In genomic region chr6:64683682-64684081, GRCh38 we compare ENCODE assay signal across 18 cellular contexts.
DNase-seq lines count a peak whose midpoint lies in the region; ATAC-seq and TF ChIP-seq lines count a peak whose summit lies in the region.
"Had no signal": no experiment of that assay in that cellular context is flagged by ENCODE, and none has a peak within 500 bp of the region (broad histone marks: within the 10 kb centered on the region; RNA-seq: fewer than 3 reads in every experiment).

No MANE protein-coding gene starts in this region.

- no peaks in the 10 kb centered on the region; the same call in 1 of the 2 replicates for H3K27me3 Mint-ChIP-seq in H9 (ENCODE audit: low read depth)
- H3K27me3 Mint-ChIP-seq in activated T-cell treated with anti-CD3 and anti-CD28 coated beads, Interleukin-2, amount 50 U/mL, for 4 hours (ENCODE audit: low read depth): no peaks in the 10 kb centered on the region

- no peaks in the 10 kb centered on the region for H3K23me2 ChIP-seq in H9 (ENCODE audit: insufficient read length, low read depth, low read length, poor library complexity, severe bottlenecking)

- DNase-seq in H9 (peak; percentile 43), PC-3 (peak; percentile 30), dermis blood vessel endothelial cell (peak; percentile 30), kidney tubule cell (ENCODE audit: low spot score) (no peak), Ammon's horn (ENCODE audit: low spot score) (no peak)
- no peak for DNase-seq in activated CD4-positive, alpha-beta T cell treated with anti-CD3 and anti-CD28 coated beads, Interleukin-2, amount 50 U/mL, for 4 hours
- DNase-seq in activated T-cell treated with anti-CD3 and anti-CD28 coated beads, Interleukin-2, amount 50 U/mL, for 4 hours: no peak
- DNase-seq: activated CD4-positive, alpha-beta T cell treated with anti-CD3 and anti-CD28 coated beads, Interleukin-2, amount 50 U/mL, for 1 hour; caudate nucleus; GOT3; NCI-H1417 treated with DMSO at 0.1 percent for 48 hours; NCI-H526 treated with DMSO at 0.1 percent for 48 hours; substantia nigra had no signal

- H2BK20ac ChIP-seq in H9 (ENCODE audit: low read depth, low read length, poor library complexity, severe bottlenecking): no peak overlapping the region

- H3K4me3 ChIP-seq in PC-3 (ENCODE audit: low read length): no peak overlapping the region
- no peak overlapping the region for H3K4me3 ChIP-seq in mesodermal cell (ENCODE audit: extremely low read depth, insufficient read depth, low read length, poor library complexity, severe bottlenecking)
- H3K4me3 ChIP-seq: BLaER1 treated with 17β-estradiol and CSF1 and Interleukin-3, amounts not matched to agents 10 nM and 100 nM; esophagus muscularis mucosa; right lobe of liver had no signal

- TF ChIP-seq CTCF in H9 (conservative IDR thresholded peaks at IDR 0.05): no peak
- TF ChIP-seq CTCF in PC-3 (conservative IDR thresholded peaks at IDR 0.05; ENCODE audit: low read depth, low read length): no peak

- no peak overlapping the region for H4K5ac ChIP-seq in H9 (ENCODE audit: insufficient read length, low read depth, low read length)

- H4K8ac ChIP-seq in H9 (replicated peaks; ENCODE audit: insufficient read length, low read depth, low read length): no peak overlapping the region

- H3K79me1 ChIP-seq in H9 (ENCODE audit: insufficient read depth, low read depth, low read length, poor library complexity, severe bottlenecking): no peaks in the 10 kb centered on the region

- H3K27ac ChIP-seq in H9 (ENCODE audit: insufficient read length, low read depth, low read length) (no peak overlapping the region), PC-3 (ENCODE audit: low read length) (peak overlapping the region; percentile 53), mesodermal cell (ENCODE audit: low read depth, low read length, severe bottlenecking) (peak overlapping the region; percentile 95)
- H3K27ac ChIP-seq: BLaER1 treated with 17β-estradiol and CSF1 and Interleukin-3, amounts not matched to agents 10 nM and 100 nM; esophagus muscularis mucosa; right lobe of liver had no signal

- H2BK15ac ChIP-seq in H9 (ENCODE audit: low read depth, low read length): no peak overlapping the region

- H2AFZ ChIP-seq in H9 (ENCODE audit: low read length) (no peak overlapping the region), PC-3 (ENCODE audit: low read length) (peak overlapping the region; percentile 28; the same call in 1 of the 2 replicates)

- H2BK5ac ChIP-seq in H9 (ENCODE audit: insufficient read length, low read length): no peak overlapping the region

- H3K4me3 Mint-ChIP-seq in H9: no peak overlapping the region
- no peak overlapping the region for H3K4me3 Mint-ChIP-seq in activated T-cell treated with anti-CD3 and anti-CD28 coated beads, Interleukin-2, amount 50 U/mL, for 4 hours

- POLR2A ChIA-PET in PC-3 (lab: Charles Lee; ENCODE audit: unreplicated experiment): no interaction called here

- H3K4me1 ChIP-seq in H9 (ENCODE audit: insufficient read depth, low read length): no peaks in the 10 kb centered on the region
- H3K4me1 ChIP-seq in PC-3 (ENCODE audit: insufficient read depth, low read length): peaks cover 31% of the 10 kb centered on the region
- peaks cover 23% of the 10 kb centered on the region for H3K4me1 ChIP-seq in mesodermal cell (ENCODE audit: control insufficient read depth, insufficient read depth, low read length, poor library complexity, severe bottlenecking)
- H3K4me1 ChIP-seq: esophagus muscularis mucosa, right lobe of liver had no signal

- 0 out of 4 replicates have a peak, but pooled peaks cover 0 to 4% of the 10 kb centered on the region in 2 experiments for H3K4me1 Mint-ChIP-seq in H9
- H3K4me1 Mint-ChIP-seq in activated T-cell treated with anti-CD3 and anti-CD28 coated beads, Interleukin-2, amount 50 U/mL, for 4 hours (ENCODE audit: low read depth): no peaks in the 10 kb centered on the region

- CTCF ChIA-PET in PC-3 (lab: Charles Lee): no interaction called here

- H3K4me2 ChIP-seq in H9 (ENCODE audit: insufficient read depth, insufficient read length, low read length): no peak overlapping the region
- peak overlapping the region; percentile 28; the same call in 1 of the 2 replicates for H3K4me2 ChIP-seq in PC-3 (ENCODE audit: low read length)
- H3K4me2 ChIP-seq: BLaER1 treated with 17β-estradiol and CSF1 and Interleukin-3, amounts not matched to agents 10 nM and 100 nM had no signal

- no peaks in the 10 kb centered on the region for H3F3A ChIP-seq in PC-3 (ENCODE audit: low read length, unreplicated experiment)

- H3K9me3 Mint-ChIP-seq in H9: peaks cover 0 to 2% of the 10 kb centered on the region in 2 experiments; a peak in 1 of 5 replicates
- H3K9me3 Mint-ChIP-seq in activated T-cell treated with anti-CD3 and anti-CD28 coated beads, Interleukin-2, amount 50 U/mL, for 4 hours: peaks cover 18% of the 10 kb centered on the region

- no peak overlapping the region for H3T11ph ChIP-seq in H9 (ENCODE audit: low read length)

- H3K27ac Mint-ChIP-seq in H9: no peak overlapping the region; a peak in 1 of 7 replicates
- H3K27ac Mint-ChIP-seq: activated T-helper 2 cell treated with anti-CD3 and anti-CD28 coated beads, Interferon-gamma antibody, Interleukin-2, Interleukin-4, amounts not matched to agents 10 μg/mL and 5 μg/mL and 100 μg/mL, durations not matched to agents 14 hours and 24 hours and 36 hours had no signal

- H3K79me2 ChIP-seq in H9 (ENCODE audit: insufficient read depth, low read length) (no peaks in the 10 kb centered on the region), PC-3 (ENCODE audit: low read length) (no peaks in the 10 kb centered on the region)

- H3K56ac ChIP-seq in H9 (ENCODE audit: insufficient read length, low read depth, low read length): no peak overlapping the region

- H3K9me3 ChIP-seq in H9 (ENCODE audit: control insufficient read depth, low read depth, low read length) (no peaks in the 10 kb centered on the region), PC-3 (ENCODE audit: low read length) (no peaks in the 10 kb centered on the region), mesodermal cell (ENCODE audit: control insufficient read depth, low read length) (no peaks in the 10 kb centered on the region)
- H3K9me3 ChIP-seq: BLaER1 treated with 17β-estradiol and CSF1 and Interleukin-3, amounts not matched to agents 10 nM and 100 nM; esophagus muscularis mucosa; right lobe of liver had no signal

- H3K36me3 ChIP-seq in PC-3 (ENCODE audit: low read depth, low read length) (no peaks in the 10 kb centered on the region), mesodermal cell (ENCODE audit: control insufficient read depth, insufficient read depth, low read length) (no peaks in the 10 kb centered on the region)
- H3K36me3 ChIP-seq: BLaER1 treated with 17β-estradiol and CSF1 and Interleukin-3, amounts not matched to agents 10 nM and 100 nM; esophagus muscularis mucosa; right lobe of liver had no signal

- H3K27me3 ChIP-seq in H9 (ENCODE audit: insufficient read depth, low read length) (no peaks in the 10 kb centered on the region), PC-3 (ENCODE audit: low read length) (no peaks in the 10 kb centered on the region)
- H3K27me3 ChIP-seq: BLaER1 treated with 17β-estradiol and CSF1 and Interleukin-3, amounts not matched to agents 10 nM and 100 nM; esophagus muscularis mucosa; right lobe of liver had no signal

- no peak overlapping the region for H3K4ac ChIP-seq in H9 (ENCODE audit: low read depth, low read length)

- H3K18ac ChIP-seq in H9 (ENCODE audit: insufficient read length, low read depth, low read length): no peak overlapping the region

- no peaks in the 10 kb centered on the region for H3K9me2 ChIP-seq in PC-3 (replicated peaks; ENCODE audit: low read length)

- intact Hi-C loops in PC-3 (cut with micrococcal nuclease): no loop called here

- H3K36me3 Mint-ChIP-seq in H9 (ENCODE audit: insufficient read depth in 1 of 3, low read depth in 3 of 3): no peaks in the 10 kb centered on the region
- H3K36me3 Mint-ChIP-seq in activated T-cell treated with anti-CD3 and anti-CD28 coated beads, Interleukin-2, amount 50 U/mL, for 4 hours (ENCODE audit: insufficient read depth): no peaks in the 10 kb centered on the region

- no peak for ATAC-seq in PC-3
- no peak for ATAC-seq in activated T-cell treated with anti-CD3 and anti-CD28 coated beads, Interleukin-2, amount 50 U/mL, for 4 hours

- H2BK12ac ChIP-seq in H9 (ENCODE audit: insufficient read length, low read depth, low read length): no peak overlapping the region

- WGBS in H9 (ENCODE audit: extremely low coverage, insufficient read length, low lambda C conversion rate): no CpG with 5 or more reads among the region's 8 CpGs
- WGBS in mesodermal cell (ENCODE audit: insufficient coverage in 2 of 2), 2 experiments: 26 to 42% methylated on average over 4 to 6 of the region's 8 CpGs

- H3K23ac ChIP-seq in H9 (ENCODE audit: insufficient read length, low read depth, low read length): no peak overlapping the region

- no peak overlapping the region for H4K91ac ChIP-seq in H9 (ENCODE audit: insufficient read length, low read depth, low read length)

- no TSS peak for BruUV-seq in PC-3 (replicated peaks; lab: Mats Ljungman, UMichigan)

- H2BK120ac ChIP-seq in H9 (ENCODE audit: low read depth, low read length, poor library complexity, severe bottlenecking): no peak overlapping the region

- H2AK5ac ChIP-seq in H9 (ENCODE audit: insufficient read length, low read length): no peak overlapping the region

- H4K20me1 ChIP-seq in H9 (ENCODE audit: control insufficient read depth, insufficient read depth, insufficient read length) (no peaks in the 10 kb centered on the region), PC-3 (ENCODE audit: low read length) (no peaks in the 10 kb centered on the region)
- H4K20me1 ChIP-seq: BLaER1 treated with 17β-estradiol and CSF1 and Interleukin-3, amounts not matched to agents 10 nM and 100 nM had no signal

- H3K9ac ChIP-seq in H9 (ENCODE audit: extremely low read depth, insufficient read length, low read length) (no peak overlapping the region), PC-3 (ENCODE audit: low read length) (peak overlapping the region; percentile 26; the same call in 1 of the 2 replicates)
- H3K9ac ChIP-seq: BLaER1 treated with 17β-estradiol and CSF1 and Interleukin-3, amounts not matched to agents 10 nM and 100 nM had no signal

- H3K14ac ChIP-seq in H9 (ENCODE audit: insufficient read depth, low read length): no peak overlapping the region

Comparison
In these comparisons a context has a peak if more than half of its experiments do, and no peak if none do; other contexts are left out.
1. DNase-seq: peak in H9 (single experiment), PC-3 (single experiment) and dermis blood vessel endothelial cell (single experiment); none in kidney tubule cell (single experiment), activated CD4-positive, alpha-beta T cell treated with anti-CD3 and anti-CD28 coated beads, Interleukin-2, amount 50 U/mL, for 4 hours (0 of 2), activated T-cell treated with anti-CD3 and anti-CD28 coated beads, Interleukin-2, amount 50 U/mL, for 4 hours (single experiment) and Ammon's horn (single experiment).